ENCODE assay signal across 2 cellular contexts in the genomic region with DNA sequence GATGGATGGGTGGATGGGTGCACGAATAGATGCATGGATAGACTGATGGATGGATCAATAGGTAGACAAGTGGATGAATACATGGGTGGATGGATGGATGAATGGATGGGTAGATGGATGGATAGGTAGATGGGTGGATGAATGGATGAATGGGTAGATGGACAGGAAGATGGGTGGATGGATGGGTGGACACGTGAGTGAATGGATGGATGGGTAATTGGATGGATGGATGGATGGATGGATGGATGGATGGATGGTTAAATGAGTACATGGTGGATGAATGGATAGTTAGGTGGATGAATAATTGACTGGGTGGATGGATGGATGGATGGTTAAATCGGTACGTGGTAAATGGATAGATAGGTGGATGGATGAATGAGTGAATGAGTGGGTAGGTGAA.
A peak's percentile ranks its signal among the peaks of the same experiment; 100 is the strongest.
TF ChIP-seq lines count a peak whose summit lies in the region.

No MANE protein-coding gene starts in this region.

TF ChIP-seq in HepG2, 621 proteins besides CTCF, POLR2A, EP300 and RAD21:
- TF ChIP-seq GATA4 (IDR thresholded peaks at IDR 0.05; ENCODE audit: borderline replicate concordance, low read depth) = no peak
- no peak for TF ChIP-seq FOXM1 (CRISPR knock-in tag; IDR thresholded peaks at IDR 0.05)
- no peak for TF ChIP-seq ZNF747 (CRISPR knock-in tag; IDR thresholded peaks at IDR 0.05; ENCODE audit: borderline replicate concordance)
- 0 out of 2 replicates have a peak, but pooled peaks have one; percentile 25 for TF ChIP-seq FOXK2 (IDR thresholded peaks at IDR 0.05)
- peak; percentile 50 for TF ChIP-seq ZNF282 (IDR thresholded peaks at IDR 0.05; ENCODE audit: partially characterized antibody)
- TF ChIP-seq, protein P1, sequence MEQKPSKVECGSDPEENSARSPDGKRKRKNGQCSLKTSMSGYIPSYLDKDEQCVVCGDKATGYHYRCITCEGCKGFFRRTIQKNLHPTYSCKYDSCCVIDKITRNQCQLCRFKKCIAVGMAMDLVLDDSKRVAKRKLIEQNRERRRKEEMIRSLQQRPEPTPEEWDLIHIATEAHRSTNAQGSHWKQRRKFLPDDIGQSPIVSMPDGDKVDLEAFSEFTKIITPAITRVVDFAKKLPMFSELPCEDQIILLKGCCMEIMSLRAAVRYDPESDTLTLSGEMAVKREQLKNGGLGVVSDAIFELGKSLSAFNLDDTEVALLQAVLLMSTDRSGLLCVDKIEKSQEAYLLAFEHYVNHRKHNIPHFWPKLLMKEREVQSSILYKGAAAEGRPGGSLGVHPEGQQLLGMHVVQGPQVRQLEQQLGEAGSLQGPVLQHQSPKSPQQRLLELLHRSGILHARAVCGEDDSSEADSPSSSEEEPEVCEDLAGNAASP (CRISPR knock-in tag; IDR thresholded peaks at IDR 0.05; ENCODE audit: borderline replicate concordance) = no peak
- TF ChIP-seq NBN (conservative IDR thresholded peaks at IDR 0.05) = peak; percentile 88; the same call in 1 of the 2 replicates
- no peak for TF ChIP-seq POLR2AphosphoS2 (IDR thresholded peaks at IDR 0.05; ENCODE audit: low read depth, low read length)
- peak; percentile 41; the same call in 1 of the 2 replicates for TF ChIP-seq FOXA1 (IDR thresholded peaks at IDR 0.05)
- no peak for TF ChIP-seq FOXA1 (CRISPR knock-in tag; IDR thresholded peaks at IDR 0.05)
- TF ChIP-seq, protein P2, sequence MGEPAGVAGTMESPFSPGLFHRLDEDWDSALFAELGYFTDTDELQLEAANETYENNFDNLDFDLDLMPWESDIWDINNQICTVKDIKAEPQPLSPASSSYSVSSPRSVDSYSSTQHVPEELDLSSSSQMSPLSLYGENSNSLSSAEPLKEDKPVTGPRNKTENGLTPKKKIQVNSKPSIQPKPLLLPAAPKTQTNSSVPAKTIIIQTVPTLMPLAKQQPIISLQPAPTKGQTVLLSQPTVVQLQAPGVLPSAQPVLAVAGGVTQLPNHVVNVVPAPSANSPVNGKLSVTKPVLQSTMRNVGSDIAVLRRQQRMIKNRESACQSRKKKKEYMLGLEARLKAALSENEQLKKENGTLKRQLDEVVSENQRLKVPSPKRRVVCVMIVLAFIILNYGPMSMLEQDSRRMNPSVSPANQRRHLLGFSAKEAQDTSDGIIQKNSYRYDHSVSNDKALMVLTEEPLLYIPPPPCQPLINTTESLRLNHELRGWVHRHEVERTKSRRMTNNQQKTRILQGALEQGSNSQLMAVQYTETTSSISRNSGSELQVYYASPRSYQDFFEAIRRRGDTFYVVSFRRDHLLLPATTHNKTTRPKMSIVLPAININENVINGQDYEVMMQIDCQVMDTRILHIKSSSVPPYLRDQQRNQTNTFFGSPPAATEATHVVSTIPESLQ (CRISPR knock-in tag; conservative IDR thresholded peaks at IDR 0.05) = no peak
- TF ChIP-seq JUNB (CRISPR knock-in tag; IDR thresholded peaks at IDR 0.05; ENCODE audit: borderline replicate concordance) = 0 out of 2 replicates have a peak, but pooled peaks have one; percentile 33
- peak; percentile 68; the same call in 1 of the 2 replicates for TF ChIP-seq NONO (IDR thresholded peaks at IDR 0.05)
- no peak for TF ChIP-seq NONO (CRISPR knock-in tag; conservative IDR thresholded peaks at IDR 0.05)
- no peak for TF ChIP-seq KLF11 (CRISPR knock-in tag; IDR thresholded peaks at IDR 0.05)
- TF ChIP-seq ZNF878 (CRISPR knock-in tag; IDR thresholded peaks at IDR 0.05) = no peak
- TF ChIP-seq IKZF1 (IDR thresholded peaks at IDR 0.05) = peak; percentile 89; the same call in 1 of the 2 replicates
- no peak for TF ChIP-seq ZNF180 (CRISPR knock-in tag; IDR thresholded peaks at IDR 0.05; ENCODE audit: borderline replicate concordance, low read depth)
- TF ChIP-seq MIXL1 (CRISPR knock-in tag; IDR thresholded peaks at IDR 0.05) = no peak
- TF ChIP-seq ZNF619 (CRISPR knock-in tag; IDR thresholded peaks at IDR 0.05) = no peak
- TF ChIP-seq FOXP1 (IDR thresholded peaks at IDR 0.05) = peak; percentile 73
- no peak for TF ChIP-seq FOXP1 (CRISPR knock-in tag; IDR thresholded peaks at IDR 0.05)
- TF ChIP-seq ZNF546 (CRISPR knock-in tag; conservative IDR thresholded peaks at IDR 0.05) = no peak
- TF ChIP-seq ZNF432 (CRISPR knock-in tag; IDR thresholded peaks at IDR 0.05; ENCODE audit: borderline replicate concordance) = no peak
- TF ChIP-seq PLRG1 (conservative IDR thresholded peaks at IDR 0.05) = 0 out of 2 replicates have a peak, but pooled peaks have one; percentile 76
- TF ChIP-seq LCORL (IDR thresholded peaks at IDR 0.05) = 0 out of 2 replicates have a peak, but pooled peaks have one; percentile 28
- no peak for TF ChIP-seq LCORL (CRISPR knock-in tag; IDR thresholded peaks at IDR 0.05)
- TF ChIP-seq, protein P3, sequence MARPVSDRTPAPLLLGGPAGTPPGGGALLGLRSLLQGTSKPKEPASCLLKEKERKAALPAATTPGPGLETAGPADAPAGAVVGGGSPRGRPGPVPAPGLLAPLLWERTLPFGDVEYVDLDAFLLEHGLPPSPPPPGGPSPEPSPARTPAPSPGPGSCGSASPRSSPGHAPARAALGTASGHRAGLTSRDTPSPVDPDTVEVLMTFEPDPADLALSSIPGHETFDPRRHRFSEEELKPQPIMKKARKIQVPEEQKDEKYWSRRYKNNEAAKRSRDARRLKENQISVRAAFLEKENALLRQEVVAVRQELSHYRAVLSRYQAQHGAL (CRISPR knock-in tag; IDR thresholded peaks at IDR 0.05; ENCODE audit: not compliant biosample characterization) = no peak
- peak; percentile 32; the same call in 1 of the 2 replicates for TF ChIP-seq RAD51 (IDR thresholded peaks at IDR 0.05; ENCODE audit: borderline replicate concordance)
TF ChIP-seq in HepG2: peak in this region for 11.

TF ChIP-seq in H1, 55 proteins besides CTCF, POLR2A, EP300 and RAD21:
- TF ChIP-seq TBP (IDR thresholded peaks at IDR 0.05; ENCODE audit: low read depth, low read length) = no peak
- TF ChIP-seq PHF8 (conservative IDR thresholded peaks at IDR 0.05; ENCODE audit: low read depth, low read length) = no peak
- TF ChIP-seq, protein P4, sequence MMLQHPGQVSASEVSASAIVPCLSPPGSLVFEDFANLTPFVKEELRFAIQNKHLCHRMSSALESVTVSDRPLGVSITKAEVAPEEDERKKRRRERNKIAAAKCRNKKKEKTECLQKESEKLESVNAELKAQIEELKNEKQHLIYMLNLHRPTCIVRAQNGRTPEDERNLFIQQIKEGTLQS (IDR thresholded peaks at IDR 0.05; ENCODE audit: insufficient read depth, low read depth, low read length) = no peak
- no peak for TF ChIP-seq BRCA1 (IDR thresholded peaks at IDR 0.05; ENCODE audit: low read depth, low read length)
- TF ChIP-seq HDAC6 (IDR thresholded peaks at IDR 0.05; ENCODE audit: low read depth, low read length) = no peak
- TF ChIP-seq SUZ12 (IDR thresholded peaks at IDR 0.05; ENCODE audit: low read length) = no peak
- TF ChIP-seq SRF (IDR thresholded peaks at IDR 0.05; ENCODE audit: low read depth, low read length) = no peak
- TF ChIP-seq CEBPB (IDR thresholded peaks at IDR 0.05; ENCODE audit: low read depth, low read length) = no peak
- TF ChIP-seq RNF2 (IDR thresholded peaks at IDR 0.05; ENCODE audit: borderline replicate concordance, low read depth, low read length, missing control alignments, poor library complexity, severe bottlenecking) = no peak
- no peak for TF ChIP-seq CBX8 (IDR thresholded peaks at IDR 0.05; ENCODE audit: borderline replicate concordance, low read depth, low read length)
- TF ChIP-seq RBBP5 (IDR thresholded peaks at IDR 0.05; ENCODE audit: borderline replicate concordance, low read depth, low read length) = no peak
- TF ChIP-seq SP1 (IDR thresholded peaks at IDR 0.05; ENCODE audit: low read depth, low read length) = no peak
- TF ChIP-seq SIN3A (conservative IDR thresholded peaks at IDR 0.05 in 1 of 2, IDR thresholded peaks at IDR 0.05 in 1 of 2; ENCODE audit: low read depth in 1 of 2, low read length in 2 of 2) = no peak
- no peak for TF ChIP-seq KDM4A (IDR thresholded peaks at IDR 0.05; ENCODE audit: low read depth, low read length, severe bottlenecking)
- no peak for TF ChIP-seq KDM1A (IDR thresholded peaks at IDR 0.05; ENCODE audit: borderline replicate concordance, low read length)
- TF ChIP-seq KDM5A (IDR thresholded peaks at IDR 0.05; ENCODE audit: low read length) = no peak
- no peak for TF ChIP-seq SP2 (IDR thresholded peaks at IDR 0.05; ENCODE audit: low read length)
- TF ChIP-seq GTF2F1 (IDR thresholded peaks at IDR 0.05; ENCODE audit: borderline replicate concordance, low read depth, low read length) = no peak
- TF ChIP-seq RXRA (IDR thresholded peaks at IDR 0.05; ENCODE audit: insufficient read depth, low read depth, low read length) = no peak
- TF ChIP-seq ZNF274 (IDR thresholded peaks at IDR 0.05; ENCODE audit: borderline replicate concordance, extremely low read depth, low read length) = no peak
